27 cellular contexts compared by ENCODE assay signal in the genomic region with DNA sequence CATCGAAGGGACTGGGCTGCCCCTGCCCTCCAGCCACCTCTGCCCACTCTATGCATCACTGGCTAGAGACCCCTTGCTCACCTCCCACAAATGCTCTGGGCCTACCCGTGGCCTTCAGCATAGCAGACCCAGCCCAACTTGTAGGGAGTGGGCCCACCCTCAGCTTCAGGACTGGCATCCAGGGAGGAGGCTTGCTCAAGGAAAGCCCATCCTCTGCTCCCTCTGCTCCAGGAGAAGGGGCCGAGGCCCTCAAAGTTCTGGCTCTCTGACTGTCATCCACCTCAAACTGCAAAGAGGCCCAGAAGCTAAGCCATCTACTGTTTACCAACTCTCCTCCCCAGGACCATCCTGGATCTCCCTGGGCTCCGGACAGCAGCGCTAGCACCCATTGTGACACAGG.
"Had no signal": no experiment of that assay in that cellular context is flagged by ENCODE, and none has a peak within 500 bp of the region (broad histone marks: within the 10 kb centered on the region; RNA-seq: fewer than 3 reads in every experiment).

No MANE protein-coding gene starts in this region.

- H3K27ac Mint-ChIP-seq: dendritic cell treated with granulocyte-macrophage colony-stimulating factor and Interleukin-4, amounts not matched to agents 40 ng/mL and 50 ng/mL, for 4 days; endodermal cell; type B pancreatic cell had no signal

- H3K27me3 ChIP-seq: colonic mucosa, hepatocyte, ovary, thyroid gland had no signal

- H3K36me3 Mint-ChIP-seq: naive thymus-derived CD8-positive, alpha-beta T cell; type B pancreatic cell had no signal

- H3K9me3 ChIP-seq: colonic mucosa, gastroesophageal sphincter, heart left ventricle, left lung, ovary, thyroid gland had no signal

- H3K27ac ChIP-seq: colonic mucosa, epithelial cell of prostate, gastroesophageal sphincter, left lung, ovary, thyroid gland had no signal

- H3K36me3 ChIP-seq: colonic mucosa, gastroesophageal sphincter, heart left ventricle, left lung, ovary, thyroid gland had no signal

- H2AFZ ChIP-seq: hepatocyte had no signal

- ATAC-seq: esophagus mucosa; gastroesophageal sphincter; left cardiac atrium; left lung; naive thymus-derived CD8-positive, alpha-beta T cell; stimulated activated naive CD8-positive, alpha-beta T cell treated with anti-CD3 and anti-CD28 coated beads, Interleukin-15, amount 100 ng/mL, for 72 hours had no signal

- H3K4me3 Mint-ChIP-seq: dendritic cell treated with granulocyte-macrophage colony-stimulating factor and Interleukin-4, amounts not matched to agents 40 ng/mL and 50 ng/mL, for 4 days; endodermal cell; naive thymus-derived CD8-positive, alpha-beta T cell; stimulated activated naive CD8-positive, alpha-beta T cell treated with anti-CD3 and anti-CD28 coated beads, Interleukin-15, amount 100 ng/mL, for 72 hours; type B pancreatic cell had no signal

- DNase-seq: central memory CD4-positive, alpha-beta T cell; colonic mucosa; effector CD8-positive, alpha-beta T cell; endodermal cell; foreskin fibroblast; left cardiac atrium; left lung; mesendoderm; naive thymus-derived CD8-positive, alpha-beta T cell; occipital lobe; retina; small intestine; stimulated activated CD4-positive, alpha-beta T cell treated with anti-CD3 and anti-CD28 coated beads, Interleukin-12 subunit alpha, Interleukin-12 subunit beta, amount 100 ng/mL, for 4 hours; stimulated activated CD4-positive, alpha-beta T cell treated with anti-CD3 and anti-CD28 coated beads, Interleukin-1b, Interleukin-23, amount 100 ng/mL, for 48 hours; stimulated activated CD4-positive, alpha-beta T cell treated with anti-CD3 and anti-CD28 coated beads, Interleukin-4, amount 100 ng/mL, for 1 hour; stimulated activated CD8-positive, alpha-beta memory T cell treated with anti-CD3 and anti-CD28 coated beads, Interleukin-4, amount 100 ng/mL, for 48 hours; stimulated activated naive CD4-positive, alpha-beta T cell; stimulated activated naive CD8-positive, alpha-beta T cell treated with anti-CD3 and anti-CD28 coated beads, Interleukin-15, amount 100 ng/mL, for 72 hours; thyroid gland had no signal

- H3K4me3 ChIP-seq: colonic mucosa, gastroesophageal sphincter, heart left ventricle, hepatocyte, left lung, ovary, thyroid gland had no signal

- H3K4me1 ChIP-seq: colonic mucosa, heart left ventricle, left lung, thyroid gland had no signal

- H3K4me2 ChIP-seq: hepatocyte had no signal

- H3K9me3 Mint-ChIP-seq: dendritic cell treated with granulocyte-macrophage colony-stimulating factor and Interleukin-4, amounts not matched to agents 40 ng/mL and 50 ng/mL, for 4 days; endodermal cell; stimulated activated naive CD8-positive, alpha-beta T cell treated with anti-CD3 and anti-CD28 coated beads, Interleukin-15, amount 100 ng/mL, for 72 hours; type B pancreatic cell had no signal
